8 cellular contexts compared by ENCODE assay signal in the genomic region with DNA sequence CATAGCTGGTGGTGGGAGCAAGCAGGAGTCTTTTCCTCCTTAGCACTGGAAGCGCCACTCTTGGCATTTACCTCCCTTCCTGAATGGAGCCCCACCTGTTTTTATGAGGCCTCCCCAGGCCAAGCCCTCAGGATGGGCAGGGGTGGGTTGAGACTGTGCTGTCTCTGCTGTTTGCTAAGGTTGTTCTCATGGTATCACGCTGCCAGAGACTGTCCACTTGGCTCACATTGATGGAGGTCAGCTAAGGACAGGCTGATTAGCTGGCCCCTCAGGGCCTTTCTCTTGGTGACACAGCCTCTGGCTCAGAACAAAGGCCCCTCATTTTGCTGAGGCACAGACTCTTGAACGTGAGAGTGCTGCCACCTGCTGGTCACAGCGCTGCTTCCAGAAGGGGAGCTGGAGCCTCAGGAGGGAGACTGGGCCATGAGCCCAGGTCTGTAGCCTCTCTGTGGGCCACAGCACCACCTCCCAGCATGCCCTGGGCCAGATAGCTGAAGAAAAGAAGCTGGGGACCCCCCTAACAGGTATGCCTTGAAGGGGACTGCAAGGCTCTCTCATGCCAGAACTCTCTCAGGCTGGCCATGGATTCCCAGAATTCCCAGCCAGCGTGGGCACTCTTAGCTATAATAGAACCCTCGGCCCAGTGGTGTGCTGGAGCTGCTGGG.
DNase-seq lines count a peak whose midpoint lies in the region; TF ChIP-seq lines count a peak whose summit lies in the region.

No MANE protein-coding gene starts in this region.

- no peak overlapping the region for H3K4me3 ChIP-seq in tibial nerve

- peak overlapping the region in 2 of 4 donors; percentile 62 to 71 for H3K27ac ChIP-seq in tibial nerve

- H3K4me3 Mint-ChIP-seq in osteocyte (ENCODE audit: unreplicated experiment): no peak overlapping the region

- no peaks in the 10 kb centered on the region for H3K27me3 ChIP-seq in tibial nerve

- DNase-seq in EL (peak; percentile 84), H4 (ENCODE audit: low spot score) (peak; percentile 69), LoVo (ENCODE audit: low spot score) (peak; percentile 86), SHP77 (lab: John Stamatoyannopoulos, UW) (peak; percentile 82 to 83), germinal center (ENCODE audit: low spot score) (peak; percentile 77), osteocyte (ENCODE audit: extremely low spot score, unreplicated experiment) (peak; percentile 94), tibial nerve (ENCODE audit: low spot score in 2 of 2) (peak; percentile 79 to 90)
- DNase-seq in activated effector memory CD4-positive, alpha-beta T cell treated with Interleukin-2 at 50 U/mL for 16 hours: peak; percentile 72

- no peak for TF ChIP-seq POLR2A in tibial nerve (IDR thresholded peaks at IDR 0.05)

- no peaks in the 10 kb centered on the region for H3K27me3 Mint-ChIP-seq in osteocyte (ENCODE audit: unreplicated experiment)

- H3K27ac Mint-ChIP-seq in osteocyte (ENCODE audit: unreplicated experiment): no peak overlapping the region

- no peaks in the 10 kb centered on the region for H3K9me3 ChIP-seq in tibial nerve

- H3K36me3 ChIP-seq in tibial nerve: no peaks in the 10 kb centered on the region

- TF ChIP-seq EP300 in tibial nerve (IDR thresholded peaks at IDR 0.05): no peak

- peaks cover 0 to 33% (median 9%) of the 10 kb centered on the region in 4 donors for H3K4me1 ChIP-seq in tibial nerve

- 57 to 60% methylated on average over 4 of the region's 6 CpGs for WGBS in tibial nerve, 2 donors

- no peaks in the 10 kb centered on the region for H3K36me3 Mint-ChIP-seq in osteocyte (ENCODE audit: unreplicated experiment)

- no peaks in the 10 kb centered on the region for H3K9me3 Mint-ChIP-seq in osteocyte (ENCODE audit: unreplicated experiment)

- TF ChIP-seq CTCF in osteocyte (IDR thresholded peaks at IDR 0.05) (peak; percentile 95), tibial nerve (IDR thresholded peaks at IDR 0.05) (peak; percentile 74 to 94 (median 85))

- peaks cover 44% of the 10 kb centered on the region for H3K4me1 Mint-ChIP-seq in osteocyte (ENCODE audit: unreplicated experiment)
